Comparison of ENCODE assay signal across 27 cellular contexts in the genomic region with DNA sequence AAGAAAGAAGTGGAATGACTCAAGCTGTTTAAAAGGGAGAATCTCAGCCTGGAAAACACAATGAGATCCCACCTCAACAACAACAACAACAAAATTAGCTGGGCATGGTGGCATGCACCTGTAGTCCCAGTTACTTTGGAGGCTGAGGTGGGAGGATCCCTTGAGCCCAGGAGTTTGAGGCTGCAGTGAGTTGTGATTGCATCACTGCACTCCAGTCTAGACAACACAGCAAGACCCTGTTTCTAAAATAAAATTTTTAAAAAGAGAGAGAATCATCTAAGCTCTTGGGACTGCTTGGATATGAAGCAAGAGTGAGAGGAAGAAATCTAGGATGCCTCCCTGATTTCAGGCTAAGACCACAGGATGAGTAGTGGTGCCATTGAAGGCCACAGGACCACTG. TPM values are rescaled to one million over a fixed set of nuclear protein-coding genes. Genes with fewer than 3 reads are reported as not detected.
DNase-seq lines count a peak whose midpoint lies in the region; ATAC-seq, FAIRE-seq and TF ChIP-seq lines count a peak whose summit lies in the region.
"Had no signal": no experiment of that assay in that cellular context is flagged by ENCODE, and none has a peak within 500 bp of the region (broad histone marks: within the 10 kb centered on the region; RNA-seq: fewer than 3 reads in every experiment).

No MANE protein-coding gene starts in this region.

- intact Hi-C loops in activated CD4-positive, alpha-beta T cell treated with anti-CD3 and anti-CD28 coated beads, Interleukin-2, amount 10 ng/mL, durations not matched to agents 24 days and 14 days (cut with micrococcal nuclease): no loop called here
- intact Hi-C loops in K562 (cut with micrococcal nuclease): no loop called here

- H3K9me3 Mint-ChIP-seq in activated CD4-positive, alpha-beta T cell treated with anti-CD3 and anti-CD28 coated beads, Interleukin-2, amount 10 ng/mL, durations not matched to agents 24 days and 14 days: peaks cover 19% of the 10 kb centered on the region
- peaks cover 9% of the 10 kb centered on the region for H3K9me3 Mint-ChIP-seq in stimulated activated naive CD8-positive, alpha-beta T cell treated with anti-CD3 and anti-CD28 coated beads, Interleukin-15, Interleukin-2, amounts not matched to agents 100 ng/mL and 50 ng/mL, for 24 hours
- H3K9me3 Mint-ChIP-seq in stimulated activated naive CD8-positive, alpha-beta T cell treated with anti-CD3 and anti-CD28 coated beads, Interleukin-15, amount 100 ng/mL, for 72 hours: peaks cover 9 to 19% of the 10 kb centered on the region in 2 donors
- H3K9me3 Mint-ChIP-seq: CD8-positive, alpha-beta memory T cell had no signal

- no peak for TF ChIP-seq EP300 in K562 (IDR thresholded peaks at IDR 0.05; ENCODE audit: low read length)

- H2AFZ ChIP-seq in K562 (ENCODE audit: low read depth, low read length): no peak overlapping the region

- ATAC-seq in stimulated activated naive CD8-positive, alpha-beta T cell treated with anti-CD3 and anti-CD28 coated beads, Interleukin-15, Interleukin-2, amounts not matched to agents 100 U/mL and 50 U/mL, for 24 hours: no peak
- no peak for ATAC-seq in K562
- no peak for ATAC-seq in stimulated activated naive CD8-positive, alpha-beta T cell treated with anti-CD3 and anti-CD28 coated beads, Interleukin-15, amount 100 ng/mL, for 72 hours
- no peak for ATAC-seq in GM18498 (IDR thresholded peaks at IDR 0.05; ENCODE audit: unreplicated experiment)
- ATAC-seq: GM12878 had no signal

- CTCF ChIA-PET in K562 (lab: Yijun Ruan, JAX; ENCODE audit: low intra/inter-chr PET ratio): no interaction called here

- no peak for TF ChIP-seq POLR2A in K562 (conservative IDR thresholded peaks at IDR 0.05)

- no peak for DNase-seq in activated CD4-positive, alpha-beta T cell treated with anti-CD3 and anti-CD28 coated beads, Interleukin-2, amount 10 ng/mL, durations not matched to agents 24 days and 14 days
- DNase-seq in activated CD4-positive, alpha-beta T cell treated with anti-CD3 and anti-CD28 coated beads, Interleukin-2, amount 50 U/mL, for 4 hours: no peak
- DNase-seq in stimulated activated naive CD8-positive, alpha-beta T cell treated with anti-CD3 and anti-CD28 coated beads, Interleukin-15, Interleukin-2, amounts not matched to agents 100 U/mL and 50 U/mL, for 24 hours: no peak
- DNase-seq in K562 (ENCODE audit: extremely low read depth in 1 of 4, low spot score in 3 of 4) (no peak), OCI-M1 (lab: John Stamatoyannopoulos, UW) (no peak)
- DNase-seq in stimulated activated naive CD8-positive, alpha-beta T cell treated with anti-CD3 and anti-CD28 coated beads, Interleukin-15, amount 100 ng/mL, for 72 hours: no peak
- DNase-seq: CD8-positive, alpha-beta memory T cell; DMS 273 treated with DMSO at 0.1 percent for 48 hours; DMS79; EL; GDM1; HCEC 1CT; IMR-90; MM.1S; NCI-H1694; NCI-H2029 treated with DMSO at 0.1 percent for 48 hours; NCI-H2227 treated with DMSO at 0.1 percent for 48 hours; NCI-H526 treated with DMSO at 0.1 percent for 48 hours; Right ventricle myocardium superior; RPMI8226 had no signal

- H3K9me3 ChIP-seq in K562 (replicated peaks; ENCODE audit: control insufficient read depth, insufficient read depth, low read depth, low read length): peaks cover 3% of the 10 kb centered on the region; the same call in 1 of the 2 replicates
- H3K9me3 ChIP-seq: BLaER1, SJSA1 had no signal

- peak overlapping the region; percentile 19 for H3K27ac Mint-ChIP-seq in activated CD4-positive, alpha-beta T cell treated with anti-CD3 and anti-CD28 coated beads, Interleukin-2, amount 10 ng/mL, durations not matched to agents 24 days and 14 days
- H3K27ac Mint-ChIP-seq in stimulated activated naive CD8-positive, alpha-beta T cell treated with anti-CD3 and anti-CD28 coated beads, Interleukin-15, Interleukin-2, amounts not matched to agents 100 ng/mL and 50 ng/mL, for 24 hours: peak overlapping the region; percentile 37
- peak overlapping the region; percentile 6 to 7 for H3K27ac Mint-ChIP-seq in stimulated activated naive CD8-positive, alpha-beta T cell treated with anti-CD3 and anti-CD28 coated beads, Interleukin-15, amount 100 ng/mL, for 72 hours

- no peak overlapping the region for H3K9ac ChIP-seq in K562 (ENCODE audit: insufficient read depth in 1 of 2, low read depth in 2 of 2, low read length in 2 of 2)
- H3K9ac ChIP-seq: BLaER1, KMS-11 had no signal

- H3K4me1 ChIP-seq in K562 (replicated peaks in 1 of 2; ENCODE audit: control insufficient read depth in 2 of 2, insufficient read depth in 2 of 2, low read length in 2 of 2): peaks cover 8 to 35% of the 10 kb centered on the region in 2 experiments; a peak in 4 of 5 replicates
- H3K4me1 ChIP-seq: SJSA1 had no signal

- no peaks in the 10 kb centered on the region for H3K79me2 ChIP-seq in K562 (ENCODE audit: control insufficient read depth, insufficient read depth, low read length)

- no peaks in the 10 kb centered on the region for H3K27me3 Mint-ChIP-seq in activated CD4-positive, alpha-beta T cell treated with anti-CD3 and anti-CD28 coated beads, Interleukin-2, amount 10 ng/mL, durations not matched to agents 24 days and 14 days
- H3K27me3 Mint-ChIP-seq in stimulated activated naive CD8-positive, alpha-beta T cell treated with anti-CD3 and anti-CD28 coated beads, Interleukin-15, Interleukin-2, amounts not matched to agents 100 ng/mL and 50 ng/mL, for 24 hours: no peaks in the 10 kb centered on the region
- H3K27me3 Mint-ChIP-seq in stimulated activated naive CD8-positive, alpha-beta T cell treated with anti-CD3 and anti-CD28 coated beads, Interleukin-15, amount 100 ng/mL, for 72 hours: no peaks in the 10 kb centered on the region
- H3K27me3 Mint-ChIP-seq: CD8-positive, alpha-beta memory T cell had no signal

- no peak for FAIRE-seq in K562 (lab: Jason Lieb, UNC)
- FAIRE-seq: GM12878, H1 had no signal

- no peaks in the 10 kb centered on the region for H3K27me3 ChIP-seq in K562 (ENCODE audit: control insufficient read depth in 2 of 2, insufficient read depth in 2 of 2, low read length in 2 of 2)
- H3K27me3 ChIP-seq: BLaER1, SJSA1 had no signal

- H3K4me3 ChIP-seq in K562: no peak overlapping the region
- H3K4me3 ChIP-seq: BLaER1, GM12878, SJSA1 had no signal

- no peak for TF ChIP-seq RAD21 in K562 (CRISPR knock-in tag; conservative IDR thresholded peaks at IDR 0.05 in 1 of 2, IDR thresholded peaks at IDR 0.05 in 1 of 2)

- BruUV-seq in K562 (replicated peaks; lab: Mats Ljungman, UMichigan): no TSS peak

- no peaks in the 10 kb centered on the region for H3K9me1 ChIP-seq in K562 (ENCODE audit: control insufficient read depth, insufficient read depth, low read length)

- no peak overlapping the region for H3K4me2 ChIP-seq in K562 (ENCODE audit: insufficient read depth, low read length)
- H3K4me2 ChIP-seq: BLaER1, KMS-11 had no signal

- in situ Hi-C loops in K562 (cut with MboI): no loop called here

- no peaks in the 10 kb centered on the region for H4K20me1 ChIP-seq in K562 (replicated peaks; ENCODE audit: control insufficient read depth, insufficient read depth, low read length)
- H4K20me1 ChIP-seq: BLaER1 had no signal

- no peak for TF ChIP-seq CTCF in K562 (IDR thresholded peaks at IDR 0.05 in 2 of 3, conservative IDR thresholded peaks at IDR 0.05 in 1 of 3; ENCODE audit: insufficient read depth in 2 of 3, low read depth in 1 of 3, low read length in 3 of 3)

- H3K36me3 ChIP-seq in K562 (ENCODE audit: control insufficient read depth, insufficient read depth, low read length): no peaks in the 10 kb centered on the region
- H3K36me3 ChIP-seq: BLaER1, SJSA1 had no signal

- H3K36me3 Mint-ChIP-seq in activated CD4-positive, alpha-beta T cell treated with anti-CD3 and anti-CD28 coated beads, Interleukin-2, amount 10 ng/mL, durations not matched to agents 24 days and 14 days (ENCODE audit: low read depth): peaks cover 13% of the 10 kb centered on the region
- peaks cover 11% of the 10 kb centered on the region for H3K36me3 Mint-ChIP-seq in stimulated activated naive CD8-positive, alpha-beta T cell treated with anti-CD3 and anti-CD28 coated beads, Interleukin-15, Interleukin-2, amounts not matched to agents 100 ng/mL and 50 ng/mL, for 24 hours (ENCODE audit: low read depth)

- no peak overlapping the region for H3K4me3 Mint-ChIP-seq in activated CD4-positive, alpha-beta T cell treated with anti-CD3 and anti-CD28 coated beads, Interleukin-2, amount 10 ng/mL, durations not matched to agents 24 days and 14 days
- no peak overlapping the region for H3K4me3 Mint-ChIP-seq in stimulated activated naive CD8-positive, alpha-beta T cell treated with anti-CD3 and anti-CD28 coated beads, Interleukin-15, Interleukin-2, amounts not matched to agents 100 ng/mL and 50 ng/mL, for 24 hours
- no peak overlapping the region for H3K4me3 Mint-ChIP-seq in stimulated activated naive CD8-positive, alpha-beta T cell treated with anti-CD3 and anti-CD28 coated beads, Interleukin-15, amount 100 ng/mL, for 72 hours

- peaks cover 53% of the 10 kb centered on the region for H3K4me1 Mint-ChIP-seq in activated CD4-positive, alpha-beta T cell treated with anti-CD3 and anti-CD28 coated beads, Interleukin-2, amount 10 ng/mL, durations not matched to agents 24 days and 14 days
- peaks cover 74% of the 10 kb centered on the region for H3K4me1 Mint-ChIP-seq in stimulated activated naive CD8-positive, alpha-beta T cell treated with anti-CD3 and anti-CD28 coated beads, Interleukin-15, Interleukin-2, amounts not matched to agents 100 ng/mL and 50 ng/mL, for 24 hours (ENCODE audit: low read depth)
- H3K4me1 Mint-ChIP-seq in stimulated activated naive CD8-positive, alpha-beta T cell treated with anti-CD3 and anti-CD28 coated beads, Interleukin-15, amount 100 ng/mL, for 72 hours: peaks cover 75% of the 10 kb centered on the region

- POLR2A ChIA-PET in K562 (lab: Yijun Ruan, JAX): interaction anchor here (0.6 to 1.3 kb wide), 2 partner anchors 11 to 20 kb away, joined by 3 read pairs; no protein-coding TSS in a partner anchor

- no peak overlapping the region for H3K27ac ChIP-seq in K562 (ENCODE audit: extremely low read depth, low read depth, low read length)
- H3K27ac ChIP-seq: BLaER1, KMS-11, SJSA1 had no signal

RNA-seq across cellular contexts. Expression of gene KIF2A, which starts 47.4 kb away (rescaled TPM):
- 238 and 244 TPM in 2 replicates for total RNA-seq in activated CD4-positive, alpha-beta T cell treated with anti-CD3 and anti-CD28 coated beads, Interleukin-2, amount 10 ng/mL, durations not matched to agents 24 days and 14 days
- total RNA-seq in K562 (2011; cell fraction: chromatin; rRNA removed; ENCODE audit: low replicate concordance): 61.3 and 233 TPM in 2 replicates
- 22.8 and 41.1 TPM in 2 replicates for total RNA-seq in K562 (2011; cell fraction: nucleolus; rRNA removed)
- 69.0 and 96.6 TPM in 2 replicates for total RNA-seq in K562 (2011; cell fraction: nucleoplasm; rRNA removed)
- total RNA-seq in K562 (2014; rRNA removed) (53.6 and 61.9 TPM in 2 replicates), K562 (2014; rRNA removed; fragmentation: Illumina TruSeq; extraction: Trizol) (97.1 and 114 TPM in 2 replicates), K562 (2015; rRNA removed; fragmentation: Illumina TruSeq; extraction: Trizol) (74.4 and 77.6 TPM in 2 replicates), K562 (2021) (84.7 and 90.6 TPM in 2 replicates)
- polyA plus RNA-seq in K562 (2011; rRNA removed) (47.9 and 83.4 TPM in 2 replicates), K562 (2014; fragmentation: Illumina TruSeq; extraction: Trizol) (117 and 126 TPM in 2 replicates), K562 (2014; fragmentation: Nextera tagmentation; extraction: Ambion mirVana) (10 to 100 TPM; 42.6 to 48.3 TPM), K562 (2014; rRNA removed) (57.2 and 60.4 TPM in 2 replicates)
- 16.3 and 32.6 TPM in 2 replicates for polyA plus RNA-seq in K562 (2011; cell fraction: cytosol; rRNA removed)
- 22.2 and 27.0 TPM in 2 replicates for polyA plus RNA-seq in K562 (2011; cell fraction: nucleus; rRNA removed)
- 68.3 and 93.3 TPM in 2 replicates for polyA plus RNA-seq in K562 (2012)
- polyA minus RNA-seq in K562 (2011; rRNA and poly(A)+ RNA removed): 210 and 230 TPM in 2 replicates
- 73.6 and 84.8 TPM in 2 replicates for polyA minus RNA-seq in K562 (2011; cell fraction: cytosol; rRNA and poly(A)+ RNA removed)
- polyA minus RNA-seq in K562 (2011; cell fraction: nucleus; rRNA and poly(A)+ RNA removed): 28.1 and 45.8 TPM in 2 replicates
